14 cellular contexts compared by ENCODE assay signal in genomic region chr2:60234274-60234976, GRCh38.
DNase-seq lines count a peak whose midpoint lies in the region; ATAC-seq and TF ChIP-seq lines count a peak whose summit lies in the region.
"Had no signal": no experiment of that assay in that cellular context is flagged by ENCODE, and none has a peak within 500 bp of the region (broad histone marks: within the 10 kb centered on the region; RNA-seq: fewer than 3 reads in every experiment).

No MANE protein-coding gene starts in this region.

- DNase-seq in DND-41, result no peak
- DNase-seq in memory B cell (ENCODE audit: low spot score in 2 of 2), result no peak
- no peak for DNase-seq in NCI-H524 (lab: John Stamatoyannopoulos, UW)
- DNase-seq in T-helper 2 cell, result no peak
- DNase-seq: BE2C; CD4-positive, alpha-beta memory T cell; DMS79; EL had no signal

- H3K4me1 Mint-ChIP-seq in IgD-negative memory B cell (peaks cover 3 to 13% (median 12%) of the 10 kb centered on the region in 3 donors), memory B cell (peaks cover 13% of the 10 kb centered on the region)

- H3K27ac ChIP-seq in DND-41 (ENCODE audit: low read length), result no peak overlapping the region
- H3K27ac ChIP-seq: C4-2B had no signal

- H3K4me1 ChIP-seq in DND-41 (ENCODE audit: insufficient read depth, low read length), result no peaks in the 10 kb centered on the region
- H3K4me1 ChIP-seq: BE2C, HAP-1 had no signal

- peaks cover 8 to 18% (median 12%) of the 10 kb centered on the region in 3 donors for H3K9me3 Mint-ChIP-seq in IgD-negative memory B cell
- H3K9me3 Mint-ChIP-seq in memory B cell, result peaks cover 10% of the 10 kb centered on the region

- H2AFZ ChIP-seq in DND-41 (ENCODE audit: low read depth, low read length), result no peak overlapping the region

- H3K36me3 ChIP-seq in DND-41 (ENCODE audit: insufficient read depth, low read length), result no peaks in the 10 kb centered on the region
- H3K36me3 ChIP-seq: BE2C, HAP-1 had no signal

- H3K36me3 Mint-ChIP-seq in IgD-negative memory B cell (peaks cover 2% of the 10 kb centered on the region), memory B cell (peaks cover 8% of the 10 kb centered on the region)
- H3K36me3 Mint-ChIP-seq: CD4-positive, alpha-beta memory T cell had no signal

- peaks cover 12% of the 10 kb centered on the region for H3K9me3 ChIP-seq in DND-41 (ENCODE audit: insufficient read depth, low read length, severe bottlenecking)
- H3K9me3 ChIP-seq: BE2C, HAP-1 had no signal

- H3K4me3 Mint-ChIP-seq in IgD-negative memory B cell, result no peak overlapping the region
- H3K4me3 Mint-ChIP-seq in memory B cell, result no peak overlapping the region
- H3K4me3 Mint-ChIP-seq: CD4-positive, alpha-beta memory T cell had no signal

- H3K4me3 ChIP-seq in DND-41 (ENCODE audit: low read depth in 1 of 2, low read length in 2 of 2), result no peak overlapping the region
- H3K4me3 ChIP-seq: HAP-1 had no signal

- H3K9ac ChIP-seq in DND-41 (ENCODE audit: low read depth, low read length), result no peak overlapping the region

- H3K27me3 Mint-ChIP-seq in IgD-negative memory B cell (no peaks in the 10 kb centered on the region), memory B cell (no peaks in the 10 kb centered on the region)
- H3K27me3 Mint-ChIP-seq: CD4-positive, alpha-beta memory T cell had no signal

- no peaks in the 10 kb centered on the region for H4K20me1 ChIP-seq in DND-41 (ENCODE audit: insufficient read depth, low read length)

- no peak for TF ChIP-seq CTCF in DND-41 (IDR thresholded peaks at IDR 0.05; ENCODE audit: borderline replicate concordance, extremely low read depth, low read length, poor library complexity, severe bottlenecking)

- no peaks in the 10 kb centered on the region for H3K79me2 ChIP-seq in DND-41 (ENCODE audit: insufficient read depth, low read length)

- H3K27me3 ChIP-seq in DND-41 (ENCODE audit: insufficient read depth, low read length, poor library complexity), result no peaks in the 10 kb centered on the region
- H3K27me3 ChIP-seq: BE2C had no signal

- peak overlapping the region in 2 of 3 donors; percentile 6 to 54 for H3K27ac Mint-ChIP-seq in IgD-negative memory B cell
- peak overlapping the region; percentile 3 for H3K27ac Mint-ChIP-seq in memory B cell
- H3K27ac Mint-ChIP-seq: CD4-positive, alpha-beta memory T cell had no signal

- ATAC-seq in DND-41 (ENCODE audit: insufficient read depth, low read depth) (peak; percentile 42; the same call in 1 of the 3 replicates), esophagus mucosa (peak; percentile 92), memory B cell (ENCODE audit: low read depth) (no peak), GM21717 (IDR thresholded peaks at IDR 0.05; ENCODE audit: unreplicated experiment) (no peak)
- ATAC-seq: HepG2 had no signal

- H3K4me2 ChIP-seq in DND-41 (ENCODE audit: insufficient read depth, low read length), result no peak overlapping the region

Comparison
In these comparisons a context has a peak if more than half of its experiments do, and no peak if none do; other contexts are left out.
1. ATAC-seq: peak in DND-41 (single experiment) and esophagus mucosa (single experiment); none in memory B cell (single experiment) and GM21717 (single experiment).